Comparison of ENCODE assay signal across 15 cellular contexts in the genomic region with DNA sequence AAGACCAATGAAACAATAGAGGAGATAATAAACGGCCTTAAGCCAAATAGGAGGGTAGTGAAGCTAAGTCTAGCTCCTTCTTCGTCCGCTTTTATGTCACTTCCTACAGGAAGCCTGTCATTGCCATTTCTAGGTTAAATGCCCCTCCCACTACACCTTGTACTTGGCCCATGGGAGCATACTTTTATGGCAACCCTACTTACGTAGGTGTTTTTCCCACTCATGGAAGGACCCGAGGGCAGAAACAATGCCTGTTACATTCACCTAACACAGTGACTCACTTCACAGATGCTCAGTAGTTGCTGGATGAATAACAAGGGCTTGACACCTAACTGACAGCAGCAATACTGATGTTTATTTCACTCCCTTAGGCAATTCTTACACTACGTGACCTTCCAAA. TPM values are rescaled to one million over a fixed set of nuclear protein-coding genes. Genes with fewer than 3 reads are reported as not detected.
A peak's percentile ranks its signal among the peaks of the same experiment; 100 is the strongest.
DNase-seq lines count a peak whose midpoint lies in the region; ATAC-seq and TF ChIP-seq lines count a peak whose summit lies in the region.
"Had no signal": no experiment of that assay in that cellular context is flagged by ENCODE, and none has a peak within 500 bp of the region (broad histone marks: within the 10 kb centered on the region; RNA-seq: fewer than 3 reads in every experiment).

No MANE protein-coding gene starts in this region.

- H2AK9ac ChIP-seq in IMR-90 (replicated peaks; ENCODE audit: low read depth, low read length, poor library complexity), result no peak overlapping the region

- no peak overlapping the region for H4K5ac ChIP-seq in IMR-90 (ENCODE audit: low read depth, low read length)

- H2BK15ac ChIP-seq in IMR-90 (ENCODE audit: low read depth, low read length), result no peak overlapping the region

- H3K4me3 ChIP-seq in IMR-90 (ENCODE audit: insufficient read depth, low read depth, low read length) (no peak overlapping the region), fibroblast of pulmonary artery (replicated peaks; ENCODE audit: low read depth, low read length) (no peak overlapping the region), thyroid gland (replicated peaks in 1 of 3) (no peak overlapping the region)
- H3K4me3 ChIP-seq: dorsolateral prefrontal cortex, GM23338, skin epidermis had no signal

- no peak overlapping the region for H3K56ac ChIP-seq in IMR-90 (ENCODE audit: extremely low read depth, insufficient read depth, low read length)

- no peak overlapping the region for H2BK120ac ChIP-seq in IMR-90 (ENCODE audit: low read depth, low read length)

- WGBS in IMR-90 (ENCODE audit: extremely low coverage in 2 of 2, insufficient read length in 1 of 2), 2 experiments, result no CpG with 5 or more reads among the region's 6 CpGs
- 80% methylated on average over 6 of the region's 6 CpGs for WGBS in thyroid gland, 2 donors

- H3K14ac ChIP-seq in IMR-90 (replicated peaks; ENCODE audit: low read depth, low read length), result no peak overlapping the region

- no peak overlapping the region for H4K8ac ChIP-seq in IMR-90 (ENCODE audit: low read depth in 2 of 2, low read length in 2 of 2)

- H3K36me3 ChIP-seq in IMR-90 (ENCODE audit: control insufficient read depth, insufficient read depth, low read length), result no peaks in the 10 kb centered on the region
- no peaks in the 10 kb centered on the region for H3K36me3 ChIP-seq in thyroid gland

- H2BK5ac ChIP-seq in IMR-90 (ENCODE audit: low read depth, low read length, poor library complexity, severe bottlenecking), result no peak overlapping the region

- H3K4ac ChIP-seq in IMR-90 (ENCODE audit: low read depth, low read length), result no peak overlapping the region

- dilution Hi-C loops in IMR-90 (cut with HindIII; ENCODE audit: low sequenced_read_pairs, unreplicated experiment), result no loop called here

- intact Hi-C loops in IMR-90 (cut with micrococcal nuclease) (no loop called here), thyroid gland (cut with DNase I) (no loop called here)

- H2AFZ ChIP-seq in IMR-90 (replicated peaks; ENCODE audit: low read length, poor library complexity), result no peak overlapping the region

- no peak overlapping the region for H3K9ac ChIP-seq in IMR-90 (ENCODE audit: low read depth, low read length)

- peaks cover 8% of the 10 kb centered on the region for H3K4me1 ChIP-seq in IMR-90 (ENCODE audit: control insufficient read depth, insufficient read depth, low read length)
- peaks cover 7 to 20% of the 10 kb centered on the region in 2 donors for H3K4me1 ChIP-seq in thyroid gland

- no peaks in the 10 kb centered on the region for H4K20me1 ChIP-seq in IMR-90 (ENCODE audit: insufficient read depth, low read length)

- CTCF ChIA-PET in IMR-90 (lab: Yijun Ruan, JAX), result interaction anchor here (0.5 kb wide), 1 partner anchor 117 kb away, joined by 3 read pairs; no protein-coding TSS in a partner anchor

- no peak overlapping the region for H3K23ac ChIP-seq in IMR-90 (ENCODE audit: low read depth, low read length)

- BruUV-seq in IMR-90 (replicated peaks; lab: Mats Ljungman, UMichigan), result no TSS peak

- no peak for TF ChIP-seq CTCF in IMR-90 (conservative IDR thresholded peaks at IDR 0.05; ENCODE audit: low read depth, low read length)
- no peak for TF ChIP-seq CTCF in fibroblast of pulmonary artery (IDR thresholded peaks at IDR 0.05; ENCODE audit: low read length, missing control alignments)
- TF ChIP-seq CTCF in thyroid gland (IDR thresholded peaks at IDR 0.05), result no peak

- H3K27me3 ChIP-seq in IMR-90 (ENCODE audit: control insufficient read depth, insufficient read depth, low read length) (no peaks in the 10 kb centered on the region), thyroid gland (no peaks in the 10 kb centered on the region)
- H3K27me3 ChIP-seq: dorsolateral prefrontal cortex had no signal

- H3K27ac ChIP-seq in IMR-90 (ENCODE audit: insufficient read depth, low read length) (no peak overlapping the region), thyroid gland (no peak overlapping the region)
- H3K27ac ChIP-seq: dorsolateral prefrontal cortex had no signal

- no peak overlapping the region for H3K18ac ChIP-seq in IMR-90 (ENCODE audit: low read depth, low read length)

- DNase-seq in IMR-90 (peak; percentile 38), T1000 (lab: John Stamatoyannopoulos, UW) (peak; percentile 16), fibroblast of pulmonary artery (ENCODE audit: low read depth) (peak; percentile 52), renal cortical epithelial cell (ENCODE audit: low read depth) (peak; percentile 92), thyroid gland (no peak)
- DNase-seq in activated CD4-positive, CD25-positive, alpha-beta regulatory T cell treated with anti-CD3 and anti-CD28 coated beads, Interleukin-2, amount 50 U/mL, for 72 hours, result no peak
- DNase-seq: activated T-cell treated with anti-CD3 and anti-CD28 coated beads, Interleukin-2, amount 50 U/mL, for 4 hours; amniotic stem cell; dorsolateral prefrontal cortex; GDM1; naive thymus-derived CD8-positive, alpha-beta T cell; NCI-H2107 had no signal

- no peak overlapping the region for H2BK20ac ChIP-seq in IMR-90 (ENCODE audit: low read depth, low read length)

- TF ChIP-seq RAD21 in IMR-90 (IDR thresholded peaks at IDR 0.05; ENCODE audit: low read length), result no peak

- no peak overlapping the region for H3K4me2 ChIP-seq in IMR-90 (ENCODE audit: low read depth, low read length)
- H3K4me2 ChIP-seq: GM23338 had no signal

- H4K91ac ChIP-seq in IMR-90 (ENCODE audit: insufficient read depth, low read depth, low read length), result no peak overlapping the region

- in situ Hi-C loops in IMR-90 (cut with MboI; ENCODE audit: low sequenced_read_pairs), result no loop called here

- no peak overlapping the region for H2AK5ac ChIP-seq in IMR-90 (ENCODE audit: low read depth, low read length)

- no peaks in the 10 kb centered on the region for H3K9me3 ChIP-seq in IMR-90 (ENCODE audit: control insufficient read depth, insufficient read depth, low read length)
- no peaks in the 10 kb centered on the region for H3K9me3 ChIP-seq in thyroid gland

- H3K79me1 ChIP-seq in IMR-90 (ENCODE audit: low read depth in 1 of 2, low read length in 2 of 2), result no peaks in the 10 kb centered on the region

- peak; percentile 18; the same call in 1 of the 2 replicates for ATAC-seq in IMR-90 (ENCODE audit: low read depth)
- no peak for ATAC-seq in GM21526 (IDR thresholded peaks at IDR 0.05; ENCODE audit: low FRiP score, unreplicated experiment)
- ATAC-seq: activated T-cell treated with anti-CD3 and anti-CD28 coated beads, Interleukin-2, amount 50 U/mL, for 4 hours; GM23338; naive thymus-derived CD8-positive, alpha-beta T cell had no signal

- POLR2A ChIA-PET in IMR-90 (lab: Charles Lee; ENCODE audit: unreplicated experiment), result no interaction called here

- H3K9me1 ChIP-seq in IMR-90 (ENCODE audit: insufficient read depth, low read length), result peaks cover 2% of the 10 kb centered on the region; the same call in 1 of the 2 replicates

- TF ChIP-seq POLR2A in IMR-90 (IDR thresholded peaks at IDR 0.05; ENCODE audit: low read depth, low read length) (no peak), thyroid gland (IDR thresholded peaks at IDR 0.05) (no peak)

TF ChIP-seq in IMR-90, 13 proteins besides CTCF, POLR2A, EP300 and RAD21 (continues in another document):
- TF ChIP-seq RFX5 (IDR thresholded peaks at IDR 0.05; ENCODE audit: low read depth, low read length) (no peak), RCOR1 (IDR thresholded peaks at IDR 0.05; ENCODE audit: insufficient replicate concordance, low read length) (no peak), MXI1 (IDR thresholded peaks at IDR 0.05; ENCODE audit: borderline replicate concordance, low read depth, low read length) (no peak), SMC3 (IDR thresholded peaks at IDR 0.05; ENCODE audit: low read depth, low read length) (no peak), BHLHE40 (IDR thresholded peaks at IDR 0.05; ENCODE audit: low read depth, low read length) (no peak), MAFK (IDR thresholded peaks at IDR 0.05; ENCODE audit: low read depth, low read length) (no peak), CEBPB (IDR thresholded peaks at IDR 0.05; ENCODE audit: low read depth, low read length) (no peak), FOS (IDR thresholded peaks at IDR 0.05; ENCODE audit: low read depth, low read length) (no peak)
- TF ChIP-seq, protein P1, sequence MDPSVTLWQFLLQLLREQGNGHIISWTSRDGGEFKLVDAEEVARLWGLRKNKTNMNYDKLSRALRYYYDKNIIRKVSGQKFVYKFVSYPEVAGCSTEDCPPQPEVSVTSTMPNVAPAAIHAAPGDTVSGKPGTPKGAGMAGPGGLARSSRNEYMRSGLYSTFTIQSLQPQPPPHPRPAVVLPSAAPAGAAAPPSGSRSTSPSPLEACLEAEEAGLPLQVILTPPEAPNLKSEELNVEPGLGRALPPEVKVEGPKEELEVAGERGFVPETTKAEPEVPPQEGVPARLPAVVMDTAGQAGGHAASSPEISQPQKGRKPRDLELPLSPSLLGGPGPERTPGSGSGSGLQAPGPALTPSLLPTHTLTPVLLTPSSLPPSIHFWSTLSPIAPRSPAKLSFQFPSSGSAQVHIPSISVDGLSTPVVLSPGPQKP (IDR thresholded peaks at IDR 0.05; ENCODE audit: borderline replicate concordance, low read depth, low read length), result no peak

RNA-seq across cellular contexts. Expression of gene ALKBH1, which starts 44.5 kb away (rescaled TPM):
- total RNA-seq in IMR-90 (2012; rRNA removed), result 9.2 and 10.8 TPM in 2 replicates
- 9.6 and 10.0 TPM in 2 replicates for polyA plus RNA-seq in IMR-90 (2012; rRNA removed)
- polyA plus RNA-seq in IMR-90 (2012; cell fraction: cytosol; rRNA removed), result 3.6 and 4.1 TPM in 2 replicates
- 4.0 and 8.9 TPM in 2 replicates for polyA plus RNA-seq in IMR-90 (2012; cell fraction: nucleus; rRNA removed; ENCODE audit: low replicate concordance)
- total RNA-seq in renal cortical epithelial cell, result 9.0 and 10.0 TPM in 2 replicates
- 10 to 100 TPM in 3 of 4 donors, 1 to 10 TPM in 1; 6.3 to 13.8 (median 10.3) TPM for total RNA-seq in thyroid gland

RNA-seq across cellular contexts. Expression of gene SLIRP, which starts 44.6 kb away (rescaled TPM):
- 226 and 309 TPM in 2 replicates for total RNA-seq in IMR-90 (2012; rRNA removed)
- 220 and 244 TPM in 2 replicates for polyA plus RNA-seq in IMR-90 (2012; rRNA removed)
- 101 and 793 TPM in 2 replicates for polyA plus RNA-seq in IMR-90 (2012; cell fraction: cytosol; rRNA removed)
- 15.2 and 49.3 TPM in 2 replicates for polyA plus RNA-seq in IMR-90 (2012; cell fraction: nucleus; rRNA removed; ENCODE audit: low replicate concordance)
- total RNA-seq in renal cortical epithelial cell, result 75.3 and 279 TPM in 2 replicates
- total RNA-seq in thyroid gland, result 100 to 1,000 TPM; 208 to 325 (median 226) TPM

RNA-seq across cellular contexts. Expression of gene SPTLC2, which starts 46.9 kb away (rescaled TPM):
- 68.3 and 100.0 TPM in 2 replicates for total RNA-seq in IMR-90 (2012; rRNA removed)
- polyA plus RNA-seq in IMR-90 (2012; rRNA removed), result 16.8 and 22.6 TPM in 2 replicates
- polyA plus RNA-seq in IMR-90 (2012; cell fraction: cytosol; rRNA removed), result 5.0 and 6.5 TPM in 2 replicates
- 2.6 and 14.1 TPM in 2 replicates for polyA plus RNA-seq in IMR-90 (2012; cell fraction: nucleus; rRNA removed; ENCODE audit: low replicate concordance)
- total RNA-seq in renal cortical epithelial cell, result 67.6 and 149 TPM in 2 replicates
- total RNA-seq in thyroid gland, result 10 to 100 TPM; 25.6 to 32.2 (median 29.0) TPM

Comparison
In these comparisons a context has a peak if more than half of its experiments do, and no peak if none do; other contexts are left out.
1. DNase-seq: peak in IMR-90 (single experiment), T1000 (single experiment), fibroblast of pulmonary artery (single experiment) and renal cortical epithelial cell (single experiment); none in activated CD4-positive, CD25-positive, alpha-beta regulatory T cell treated with anti-CD3 and anti-CD28 coated beads, Interleukin-2, amount 50 U/mL, for 72 hours (single experiment) and thyroid gland (0 of 2).